In genomic region chr17:81510798-81511549, GRCh38 we compare ENCODE assay signal across 8 cellular contexts. TPM values are rescaled to one million over a fixed set of nuclear protein-coding genes. Genes with fewer than 3 reads are reported as not detected.
A peak's percentile ranks its signal among the peaks of the same experiment; 100 is the strongest.
DNase-seq lines count a peak whose midpoint lies in the region; ATAC-seq and TF ChIP-seq lines count a peak whose summit lies in the region.

No MANE protein-coding gene starts in this region.

- 1 to 2% (median 2%) methylated on average over 34 to 46 of the region's 46 CpGs for WGBS in stomach, 5 donors

- no peak for TF ChIP-seq EP300 in stomach (IDR thresholded peaks at IDR 0.05)

- peaks cover 31% of the 10 kb centered on the region for H3K36me3 ChIP-seq in CD4-positive, alpha-beta memory T cell (ENCODE audit: insufficient read depth, low read length)
- peaks cover 29 to 40% (median 36%) of the 10 kb centered on the region in 4 donors for H3K36me3 ChIP-seq in stomach

- CTCF ChIA-PET in CD4-positive, alpha-beta memory T cell (lab: Charles Lee; ENCODE audit: partially characterized antibody) = interaction anchor here (0.7 to 1.3 kb wide), 3 partner anchors 8 to 90 kb away, joined by 3 to 4 read pairs (median 3); no protein-coding TSS in a partner anchor

- H3K4me1 Mint-ChIP-seq in CD4-positive, alpha-beta memory T cell = peaks cover 19 to 63% (median 40%) of the 10 kb centered on the region in 4 donors
- peaks cover 40% of the 10 kb centered on the region for H3K4me1 Mint-ChIP-seq in brain

- H3K9me3 Mint-ChIP-seq in CD4-positive, alpha-beta memory T cell = peaks cover 0 to 25% (median 0%) of the 10 kb centered on the region in 8 donors
- peaks cover 5 to 19% (median 14%) of the 10 kb centered on the region in 5 experiments for H3K9me3 Mint-ChIP-seq in brain

- H3K27ac ChIP-seq in CD4-positive, alpha-beta memory T cell (ENCODE audit: low read depth, low read length) = peak overlapping the region; percentile 70
- H3K27ac ChIP-seq in stomach = peak overlapping the region; percentile 93 to 100 (median 100)

- peak overlapping the region; percentile 93 to 98 (median 95) for H3K27ac Mint-ChIP-seq in CD4-positive, alpha-beta memory T cell
- peak overlapping the region; percentile 94 to 98 (median 98) for H3K27ac Mint-ChIP-seq in brain

- TF ChIP-seq CTCF in brain (conservative IDR thresholded peaks at IDR 0.05) (no peak), stomach (IDR thresholded peaks at IDR 0.05) (no peak)

- no peaks in the 10 kb centered on the region for H3K27me3 Mint-ChIP-seq in CD4-positive, alpha-beta memory T cell
- peaks cover 34% of the 10 kb centered on the region for H3K27me3 Mint-ChIP-seq in brain

- no peak for TF ChIP-seq POLR2A in stomach (IDR thresholded peaks at IDR 0.05)

- peak; percentile 52 to 68 (median 55) for DNase-seq in CD4-positive, alpha-beta memory T cell
- DNase-seq in NCI-H226 (peak; percentile 15), left kidney (ENCODE audit: low read depth, low spot score) (peak; percentile 44), stomach (no peak), inferior parietal cortex (ENCODE audit: extremely low spot score) (no peak), NAMALWA (ENCODE audit: low spot score) (no peak)

- no peaks in the 10 kb centered on the region for H3K27me3 ChIP-seq in CD4-positive, alpha-beta memory T cell (ENCODE audit: insufficient read depth, low read length)
- H3K27me3 ChIP-seq in stomach = no peaks in the 10 kb centered on the region

- H3K36me3 Mint-ChIP-seq in CD4-positive, alpha-beta memory T cell = peaks cover 36 to 42% of the 10 kb centered on the region in 2 donors
- H3K36me3 Mint-ChIP-seq in brain = peaks cover 48% of the 10 kb centered on the region

- POLR2A ChIA-PET in CD4-positive, alpha-beta memory T cell (lab: Charles Lee; ENCODE audit: partially characterized antibody) = interaction anchor here (0.7 to 9.8 kb wide), 18 partner anchors 7 to 376 kb away, joined by 3 to 138 read pairs (median 10); partner anchors contain the start of genes ARHGDIA, CEP131, FAAP100 and NDUFAF8

- H3K4me3 ChIP-seq in CD4-positive, alpha-beta memory T cell (ENCODE audit: low read length in 2 of 2) = peak overlapping the region; percentile 95 to 97
- H3K4me3 ChIP-seq in stomach = peak overlapping the region; percentile 79 to 97 (median 89)

- H3K4me3 Mint-ChIP-seq in CD4-positive, alpha-beta memory T cell = peak overlapping the region; percentile 92 to 100 (median 98)
- H3K4me3 Mint-ChIP-seq in brain = peak overlapping the region; percentile 94 to 100 (median 99)

- H3K4me1 ChIP-seq in CD4-positive, alpha-beta memory T cell (ENCODE audit: insufficient read depth, low read length) = peaks cover 33% of the 10 kb centered on the region
- peaks cover 11 to 55% (median 38%) of the 10 kb centered on the region in 4 donors for H3K4me1 ChIP-seq in stomach

- ATAC-seq in HG02885 (IDR thresholded peaks at IDR 0.05; ENCODE audit: poor library complexity, unreplicated experiment) = no peak

- H3K9me3 ChIP-seq in CD4-positive, alpha-beta memory T cell (ENCODE audit: control insufficient read depth in 1 of 2, low read length in 2 of 2) = no peaks in the 10 kb centered on the region
- H3K9me3 ChIP-seq in stomach = no peaks in the 10 kb centered on the region

- intact Hi-C loops in CD4-positive, alpha-beta memory T cell (cut with micrococcal nuclease) = loop anchor here (2.0 to 5.0 kb wide), 2 partner anchors 116 to 171 kb away; partner anchors contain the start of genes ARL16, BAHCC1 and HGS
- intact Hi-C loops in stomach (cut with DNase I; ENCODE audit: low total_unique reads) = no loop called here

RNA-seq across cellular contexts. Expression of gene ACTG1, which starts 1.6 kb away (rescaled TPM):
- total RNA-seq in CD4-positive, alpha-beta memory T cell = 1,000 to 10,000 TPM; 1,031 to 1,038 TPM
- polyA plus RNA-seq in CD4-positive, alpha-beta memory T cell = 1,000 to 10,000 TPM; 1,338 to 1,651 TPM
- polyA plus RNA-seq in brain (ENCODE audit: insufficient read depth, low read depth, low replicate concordance) = 5,204 TPM
- 1,000 to 10,000 TPM in 4 of 5 donors, 100 to 1,000 TPM in 1; 978 to 2,952 (median 1,777) TPM for total RNA-seq in stomach
- polyA plus RNA-seq in stomach = 1,000 to 10,000 TPM; 1,866 to 2,457 (median 2,070) TPM

RNA-seq across cellular contexts. Expression of gene FSCN2, which starts 17.2 kb away (rescaled TPM):
- 1 to 10 TPM in 1 of 2 experiments, under 1 TPM in 1; 0.75 to 1.0 TPM for total RNA-seq in CD4-positive, alpha-beta memory T cell
- under 1 TPM in 1 of 2 donors, not detected in 1; 0.20 TPM for polyA plus RNA-seq in CD4-positive, alpha-beta memory T cell
- polyA plus RNA-seq in brain (ENCODE audit: insufficient read depth, low read depth, low replicate concordance) (1.3 TPM), stomach (1 to 10 TPM in 2 of 3 donors, under 1 TPM in 1; 0.90 to 2.7 (median 2.1) TPM)
- 10 to 100 TPM in 1 of 5 donors, 1 to 10 TPM in 3, not detected in 1; 2.8 to 21.7 (median 6.2) TPM for total RNA-seq in stomach

RNA-seq across cellular contexts. Expression of gene FAAP100, which starts 41.2 kb away (rescaled TPM):
- total RNA-seq in CD4-positive, alpha-beta memory T cell = 10 to 100 TPM; 51.0 to 56.0 TPM
- polyA plus RNA-seq in CD4-positive, alpha-beta memory T cell = 10 to 100 TPM in 1 of 2 donors, 1 to 10 TPM in 1; 8.5 to 16.8 TPM
- polyA plus RNA-seq in brain (ENCODE audit: insufficient read depth, low read depth, low replicate concordance) (25.8 TPM), stomach (10 to 100 TPM; 12.2 to 17.1 (median 17.0) TPM)
- total RNA-seq in stomach = 100 to 1,000 TPM in 1 of 5 donors, 10 to 100 TPM in 4; 11.9 to 130 (median 51.8) TPM

Comparison
In these comparisons a context has a peak if more than half of its experiments do, and no peak if none do; other contexts are left out.
1. DNase-seq: peak in CD4-positive, alpha-beta memory T cell (5 of 5), NCI-H226 (single experiment) and left kidney (single experiment); none in stomach (single experiment), inferior parietal cortex (single experiment) and NAMALWA (single experiment).